In genomic region chr16:20762404-20763123, GRCh38 we compare ENCODE assay signal across 13 cellular contexts. TPM values are rescaled to one million over a fixed set of nuclear protein-coding genes. Genes with fewer than 3 reads are reported as not detected.
DNase-seq lines count a peak whose midpoint lies in the region; ATAC-seq, FAIRE-seq and TF ChIP-seq lines count a peak whose summit lies in the region.
"Had no signal": no experiment of that assay in that cellular context is flagged by ENCODE, and none has a peak within 500 bp of the region (broad histone marks: within the 10 kb centered on the region; RNA-seq: fewer than 3 reads in every experiment).

No MANE protein-coding gene starts in this region.

- H3K9me3 ChIP-seq in CD8-positive, alpha-beta T cell (ENCODE audit: low read length), result no peaks in the 10 kb centered on the region
- H3K9me3 ChIP-seq in Karpas-422 (ENCODE audit: low read length) (no peaks in the 10 kb centered on the region), body of pancreas (no peaks in the 10 kb centered on the region), pancreas (no peaks in the 10 kb centered on the region)

- no peaks in the 10 kb centered on the region for H3K36me3 ChIP-seq in CD8-positive, alpha-beta T cell (ENCODE audit: insufficient read depth, low read length)
- no peaks in the 10 kb centered on the region for H3K36me3 ChIP-seq in Karpas-422 (ENCODE audit: insufficient read depth, low read length)
- no peaks in the 10 kb centered on the region for H3K36me3 ChIP-seq in body of pancreas (replicated peaks in 1 of 2; ENCODE audit: insufficient read depth in 1 of 2, low read depth in 2 of 2)
- H3K36me3 ChIP-seq in pancreas, result no peaks in the 10 kb centered on the region

- peaks cover 20% of the 10 kb centered on the region for H3K36me3 Mint-ChIP-seq in CD8-positive, alpha-beta T cell

- no peaks in the 10 kb centered on the region for H4K20me1 ChIP-seq in Karpas-422 (ENCODE audit: insufficient read depth, low read depth, low read length)

- peak overlapping the region; percentile 95 for H3K27ac Mint-ChIP-seq in CD8-positive, alpha-beta T cell

- intact Hi-C loops in CD8-positive, alpha-beta T cell (cut with DNase I, micrococcal nuclease), result loop anchor here (1.0 to 10.0 kb wide), 4 partner anchors 21 to 1242 kb away; partner anchors contain the start of genes THUMPD1 (in 2 of the 2), ERI2 (in 1 of the 2), MOSMO (in 1 of the 2) and PDZD9 (in 1 of the 2)
- intact Hi-C loops in body of pancreas (cut with DNase I) (no loop called here), pancreas (cut with DNase I) (no loop called here), posterior cingulate gyrus (cut with DNase I) (no loop called here)

- WGBS in body of pancreas, 2 donors, result 84% methylated on average over 3 of the region's 3 CpGs
- WGBS in pancreas, 2 donors, result 86 to 89% methylated on average over 3 of the region's 3 CpGs

- H3K9me3 Mint-ChIP-seq in CD8-positive, alpha-beta T cell, result no peaks in the 10 kb centered on the region

- no peak overlapping the region for H3K9ac ChIP-seq in Karpas-422 (ENCODE audit: low read length)

- peaks cover 20% of the 10 kb centered on the region for H3K4me1 ChIP-seq in CD8-positive, alpha-beta T cell (ENCODE audit: insufficient read depth, low read length)
- H3K4me1 ChIP-seq in Karpas-422 (ENCODE audit: low read length) (peaks cover 16% of the 10 kb centered on the region), body of pancreas (peaks cover 30% of the 10 kb centered on the region), pancreas (peaks cover 0 to 11% (median 7%) of the 10 kb centered on the region in 3 donors)

- CTCF ChIA-PET in CD8-positive, alpha-beta T cell (lab: Charles Lee), result interaction anchor here (2.6 kb wide), 1 partner anchor 13 kb away, joined by 7 read pairs; no protein-coding TSS in a partner anchor

- peaks cover 37% of the 10 kb centered on the region for H3K4me1 Mint-ChIP-seq in CD8-positive, alpha-beta T cell (ENCODE audit: low read depth)

- H3K79me2 ChIP-seq in Karpas-422 (ENCODE audit: low read length), result no peaks in the 10 kb centered on the region

- no peaks in the 10 kb centered on the region for H3K9me2 ChIP-seq in Karpas-422 (replicated peaks; ENCODE audit: insufficient read depth, low read length)

- H3K27me3 ChIP-seq in CD8-positive, alpha-beta T cell (ENCODE audit: insufficient read depth, low read length), result no peaks in the 10 kb centered on the region
- H3K27me3 ChIP-seq in Karpas-422 (ENCODE audit: low read length) (no peaks in the 10 kb centered on the region), body of pancreas (no peaks in the 10 kb centered on the region), pancreas (no peaks in the 10 kb centered on the region)

- peak overlapping the region; percentile 96 for H3K4me3 Mint-ChIP-seq in CD8-positive, alpha-beta T cell

- H2AFZ ChIP-seq in Karpas-422 (ENCODE audit: low read length), result no peak overlapping the region

- H3K4me2 ChIP-seq in Karpas-422 (ENCODE audit: low read depth, low read length, poor library complexity, severe bottlenecking), result peak overlapping the region; percentile 80

- no peak overlapping the region for H3K4me3 ChIP-seq in CD8-positive, alpha-beta T cell (ENCODE audit: low read depth, low read length)
- H3K4me3 ChIP-seq in Karpas-422 (ENCODE audit: low read length) (0 out of 2 replicates have a peak overlapping the region, but pooled peaks have one; percentile 69), body of pancreas (no peak overlapping the region), pancreas (peak overlapping the region in 1 of 4 donors; percentile 48)

- ATAC-seq in CD8-positive, alpha-beta T cell, result no peak
- ATAC-seq in body of pancreas (no peak), pancreas (no peak)

- no peak for TF ChIP-seq CTCF in CD8-positive, alpha-beta T cell (IDR thresholded peaks at IDR 0.05)
- TF ChIP-seq CTCF in body of pancreas (IDR thresholded peaks at IDR 0.05), result no peak
- no peak for TF ChIP-seq CTCF in pancreas (IDR thresholded peaks at IDR 0.05)

- FAIRE-seq in pancreas (lab: Jason Lieb, UNC), result no peak
- FAIRE-seq: astrocyte, D721Med had no signal

- no peak for TF ChIP-seq POLR2A in body of pancreas (IDR thresholded peaks at IDR 0.05)

- DNase-seq in CD8-positive, alpha-beta T cell, result no peak
- no peak for DNase-seq in Karpas-422
- no peak for DNase-seq in body of pancreas
- no peak for DNase-seq in pancreas
- DNase-seq in NCI-H146 (lab: John Stamatoyannopoulos, UW), result no peak
- no peak for DNase-seq in stimulated activated CD4-positive, alpha-beta T cell treated with anti-CD3 and anti-CD28 coated beads, Interleukin-2, amount 100 ng/mL, for 24 hours
- no peak for DNase-seq in posterior cingulate gyrus
- DNase-seq in NCI-H2171 (lab: John Stamatoyannopoulos, UW), result no peak
- DNase-seq: activated CD8-positive, alpha-beta memory T cell treated with anti-CD3 and anti-CD28 coated beads for 24 hours; glutamatergic neuron; SW 1271 had no signal

- POLR2A ChIA-PET in CD8-positive, alpha-beta T cell (lab: Charles Lee), result interaction anchor here (1.5 kb wide), 1 partner anchor 20 kb away, joined by 4 read pairs; no protein-coding TSS in a partner anchor

- H3K27me3 Mint-ChIP-seq in CD8-positive, alpha-beta T cell (ENCODE audit: low read depth), result no peaks in the 10 kb centered on the region

- no peak overlapping the region for H3K27ac ChIP-seq in CD8-positive, alpha-beta T cell (ENCODE audit: low read depth, low read length)
- H3K27ac ChIP-seq in Karpas-422 (ENCODE audit: low read length) (no peak overlapping the region), body of pancreas (peak overlapping the region in 3 of 4 donors; percentile 67 to 91 (median 86)), pancreas (peak overlapping the region; percentile 59 to 84 (median 74))

RNA-seq across cellular contexts. Expression of gene ACSM3, which starts 1.2 kb away (rescaled TPM):
- total RNA-seq in CD8-positive, alpha-beta T cell, result 1 to 10 TPM; 5.4 to 6.6 TPM
- total RNA-seq in Karpas-422 (2014; rRNA removed; shearing (Covaris generic); ENCODE audit: low replicate concordance), result 1.1 and 1.6 TPM in 2 replicates
- total RNA-seq in body of pancreas (10 to 100 TPM; 65.9 to 89.2 TPM), pancreas (100 to 1,000 TPM in 1 of 6 donors, 10 to 100 TPM in 5; 39.1 to 104 (median 44.1) TPM)
- polyA plus RNA-seq in pancreas, result 10 to 100 TPM; 50.0 to 67.5 TPM

RNA-seq across cellular contexts. Expression of gene THUMPD1, which starts 20.9 kb away (rescaled TPM):
- total RNA-seq in CD8-positive, alpha-beta T cell, result 100 to 1,000 TPM; 105 to 109 TPM
- total RNA-seq in Karpas-422 (2014; rRNA removed; shearing (Covaris generic); ENCODE audit: low replicate concordance), result 38.4 and 40.7 TPM in 2 replicates
- total RNA-seq in body of pancreas (10 to 100 TPM; 25.1 to 34.8 TPM), pancreas (10 to 100 TPM; 13.5 to 19.7 (median 15.9) TPM)
- polyA plus RNA-seq in pancreas, result 10 to 100 TPM; 11.0 to 18.1 TPM

RNA-seq across cellular contexts. Expression of gene ERI2, which starts 43.7 kb away (rescaled TPM):
- under 1 TPM in 1 of 2 experiments, not detected in 1; 0.14 TPM for total RNA-seq in CD8-positive, alpha-beta T cell
- 12.3 and 17.0 TPM in 2 replicates for total RNA-seq in Karpas-422 (2014; rRNA removed; shearing (Covaris generic); ENCODE audit: low replicate concordance)
- total RNA-seq in body of pancreas (10 to 100 TPM; 13.2 to 16.3 TPM), pancreas (10 to 100 TPM in 3 of 6 donors, 1 to 10 TPM in 3; 7.9 to 12.1 (median 10.0) TPM)
- 1 to 10 TPM; 8.3 to 8.7 TPM for polyA plus RNA-seq in pancreas

RNA-seq across cellular contexts. Expression of gene REXO5, which starts 43.8 kb away (rescaled TPM):
- under 1 TPM; 0.38 to 0.42 TPM for total RNA-seq in CD8-positive, alpha-beta T cell
- total RNA-seq in Karpas-422 (2014; rRNA removed; shearing (Covaris generic); ENCODE audit: low replicate concordance), result 8.4 and 13.9 TPM in 2 replicates
- total RNA-seq in body of pancreas (1 to 10 TPM; 2.3 to 3.6 TPM), pancreas (1 to 10 TPM in 4 of 6 donors, under 1 TPM in 2; 0.88 to 4.9 (median 1.7) TPM)
- 1 to 10 TPM; 2.5 to 2.8 TPM for polyA plus RNA-seq in pancreas

Comparison
In these comparisons a context has a peak if more than half of its experiments do, and no peak if none do; other contexts are left out.
1. H3K27ac ChIP-seq: peak in body of pancreas (3 of 4) and pancreas (4 of 4); none in CD8-positive, alpha-beta T cell (single experiment) and Karpas-422 (single experiment).
2. RNA of gene ACSM3, which starts 1.2 kb away (total RNA-seq): 65.9 to 89.2 TPM in body of pancreas and 39.1 to 104 TPM in pancreas; 5.4 to 6.6 TPM in CD8-positive, alpha-beta T cell and 1.1 to 1.6 TPM in Karpas-422; every median in the first group is over 4 times any median in the second.
3. RNA of gene ERI2, which starts 43.7 kb away (total RNA-seq): 12.3 to 17.0 TPM in Karpas-422, 13.2 to 16.3 TPM in body of pancreas and 7.9 to 12.1 TPM in pancreas; 0.14 TPM in CD8-positive, alpha-beta T cell; every median in the first group is over 4 times any median in the second.
4. intact Hi-C loops: an anchor here in CD8-positive, alpha-beta T cell (1.0 to 10.0 kb wide); none called in body of pancreas, pancreas and posterior cingulate gyrus.